In the genomic region with DNA sequence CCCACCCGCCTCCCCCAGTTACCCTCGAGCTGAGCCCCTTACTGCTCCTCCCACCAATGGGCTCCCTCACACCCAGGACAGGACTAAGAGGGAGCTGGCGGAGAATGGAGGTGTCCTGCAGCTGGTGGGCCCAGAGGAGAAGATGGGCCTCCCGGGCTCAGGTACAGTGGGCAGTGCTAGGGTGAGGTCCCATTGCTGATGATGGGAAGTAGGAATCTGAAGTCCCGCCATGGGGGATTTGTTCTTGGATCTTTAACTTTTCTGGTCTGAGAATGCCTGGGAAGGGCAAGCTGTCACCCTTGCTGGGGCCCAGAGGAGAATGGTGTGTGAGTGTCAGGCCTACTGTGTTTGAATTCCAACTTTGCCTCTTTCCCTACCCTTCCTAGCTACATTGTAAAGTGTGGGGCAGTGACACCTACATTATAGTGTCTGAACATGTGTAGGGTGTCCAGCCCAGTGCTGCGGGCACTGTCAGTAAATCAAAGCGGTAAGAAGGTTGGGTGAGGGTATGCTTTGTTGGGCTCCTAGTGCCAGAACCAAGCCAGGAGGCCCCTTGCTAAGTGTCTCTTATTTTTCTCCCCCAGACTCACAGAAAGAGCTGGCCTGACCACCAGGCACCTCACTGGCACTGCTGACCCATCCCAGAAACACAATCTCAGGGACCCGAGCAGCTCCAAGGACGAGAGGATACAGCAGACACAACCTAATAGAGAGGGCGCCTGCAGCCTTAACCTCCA, we compare ENCODE assay signal across 1 cellular context.
TF ChIP-seq lines count a peak whose summit lies in the region.

No MANE protein-coding gene starts in this region.

TF ChIP-seq in HEK293T, 16 proteins besides CTCF, POLR2A, EP300 and RAD21:
- TF ChIP-seq TARDBP (IDR thresholded peaks at IDR 0.05) (no peak), ARNT (IDR thresholded peaks at IDR 0.05) (no peak), HDGF (IDR thresholded peaks at IDR 0.05; ENCODE audit: borderline replicate concordance) (peak; percentile 49; the same call in 1 of the 2 replicates)
TF ChIP-seq in HEK293T: peak in this region for 1.
